Comparison of ENCODE assay signal across 15 cellular contexts in genomic region chr16:12119037-12119436, GRCh38.
DNase-seq lines count a peak whose midpoint lies in the region; ATAC-seq and TF ChIP-seq lines count a peak whose summit lies in the region.
"Had no signal": no experiment of that assay in that cellular context is flagged by ENCODE, and none has a peak within 500 bp of the region (broad histone marks: within the 10 kb centered on the region; RNA-seq: fewer than 3 reads in every experiment).

No MANE protein-coding gene starts in this region.

- peaks cover 20% of the 10 kb centered on the region for H3K36me3 ChIP-seq in OCI-LY1 (ENCODE audit: insufficient read depth, low read length)
- H3K36me3 ChIP-seq in mesenchymal stem cell (ENCODE audit: control insufficient read depth in 1 of 2, insufficient read depth in 2 of 2, low read depth in 1 of 2, low read length in 2 of 2): peaks cover 0 to 30% of the 10 kb centered on the region in 2 experiments
- H3K36me3 ChIP-seq in thymus (ENCODE audit: control insufficient read depth, insufficient read depth): peaks cover 3% of the 10 kb centered on the region
- no peaks in the 10 kb centered on the region for H3K36me3 ChIP-seq in SJCRH30
- H3K36me3 ChIP-seq: SJSA1 had no signal

- H3K27ac ChIP-seq in OCI-LY1 (ENCODE audit: low read depth, low read length, poor library complexity, severe bottlenecking): peak overlapping the region; percentile 91
- H3K27ac ChIP-seq in mesenchymal stem cell (ENCODE audit: low read length, poor library complexity, severe bottlenecking): no peak overlapping the region
- H3K27ac ChIP-seq in thymus (ENCODE audit: low read depth): peak overlapping the region; percentile 4
- no peak overlapping the region for H3K27ac ChIP-seq in SJCRH30
- H3K27ac ChIP-seq: SJSA1 had no signal

- H3K4me3 Mint-ChIP-seq in brain: no peak overlapping the region
- H3K4me3 Mint-ChIP-seq: B cell; CD8-positive, alpha-beta memory T cell had no signal

- H3K4me1 Mint-ChIP-seq in brain: peaks cover 33% of the 10 kb centered on the region

- H2BK5ac ChIP-seq in mesenchymal stem cell (ENCODE audit: low read depth, low read length, poor library complexity, severe bottlenecking): no peak overlapping the region

- H3K9me3 ChIP-seq in OCI-LY1 (ENCODE audit: low read length) (no peaks in the 10 kb centered on the region), mesenchymal stem cell (ENCODE audit: control insufficient read depth, low read length) (no peaks in the 10 kb centered on the region), thymus (ENCODE audit: control insufficient read depth) (no peaks in the 10 kb centered on the region), SJCRH30 (replicated peaks) (no peaks in the 10 kb centered on the region)
- H3K9me3 ChIP-seq: SJSA1 had no signal

- H4K91ac ChIP-seq in mesenchymal stem cell (ENCODE audit: low read length): no peak overlapping the region

- H3K9me3 Mint-ChIP-seq in brain: peaks cover 0 to 9% (median 5%) of the 10 kb centered on the region in 5 experiments
- H3K9me3 Mint-ChIP-seq: CD8-positive, alpha-beta memory T cell had no signal

- H3K79me1 ChIP-seq in mesenchymal stem cell (replicated peaks; ENCODE audit: low read length, poor library complexity, severe bottlenecking): peaks cover 13% of the 10 kb centered on the region

- H4K8ac ChIP-seq in mesenchymal stem cell (ENCODE audit: low read length): no peak overlapping the region

- 95% methylated on average over 4 of the region's 7 CpGs for WGBS in mesenchymal stem cell
- whole genome bisulfite sequencing in thymus: 98% methylated on average over 7 of the region's 7 CpGs

- H3K23ac ChIP-seq in mesenchymal stem cell (ENCODE audit: low read length in 2 of 2): no peak overlapping the region

- H3K36me3 Mint-ChIP-seq in brain: peaks cover 24% of the 10 kb centered on the region

- no peak for ATAC-seq in HG02571 (IDR thresholded peaks at IDR 0.05; ENCODE audit: unreplicated experiment)

- H3K27me3 ChIP-seq in OCI-LY1 (ENCODE audit: insufficient read depth, low read length): no peaks in the 10 kb centered on the region
- no peaks in the 10 kb centered on the region for H3K27me3 ChIP-seq in mesenchymal stem cell (ENCODE audit: control insufficient read depth in 1 of 2, insufficient read depth in 1 of 2, low read length in 2 of 2)
- no peaks in the 10 kb centered on the region for H3K27me3 ChIP-seq in thymus (ENCODE audit: control insufficient read depth, insufficient read depth)
- H3K27me3 ChIP-seq in SJCRH30: no peaks in the 10 kb centered on the region
- H3K27me3 ChIP-seq: SJSA1 had no signal

- H3K4me1 ChIP-seq in OCI-LY1 (ENCODE audit: insufficient read depth, low read length, severe bottlenecking) (peaks cover 67% of the 10 kb centered on the region), mesenchymal stem cell (ENCODE audit: control insufficient read depth, insufficient read depth, low read depth, low read length) (peaks cover 11% of the 10 kb centered on the region), thymus (ENCODE audit: control insufficient read depth, insufficient read depth, low read length) (no peaks in the 10 kb centered on the region), SJCRH30 (peaks cover 16% of the 10 kb centered on the region; the same call in 1 of the 2 replicates)

- H2AFZ ChIP-seq in OCI-LY1 (ENCODE audit: low read length) (no peak overlapping the region), mesenchymal stem cell (ENCODE audit: low read depth, low read length) (no peak overlapping the region)

- TF ChIP-seq CTCF in OCI-LY1 (IDR thresholded peaks at IDR 0.05; ENCODE audit: low read length): no peak
- TF ChIP-seq CTCF in brain (conservative IDR thresholded peaks at IDR 0.05): no peak

- TF ChIP-seq POLR2A in erythroblast (IDR thresholded peaks at IDR 0.05; ENCODE audit: low read length): no peak

- H3K9ac ChIP-seq in OCI-LY1 (ENCODE audit: low read length) (peak overlapping the region; percentile 50), mesenchymal stem cell (ENCODE audit: low read length) (peak overlapping the region; percentile 18)

- H3K4ac ChIP-seq in mesenchymal stem cell (ENCODE audit: low read depth in 1 of 2, low read length in 2 of 2): no peak overlapping the region

- no peak overlapping the region for H2AK5ac ChIP-seq in mesenchymal stem cell (ENCODE audit: low read length, severe bottlenecking)

- no peak overlapping the region; the same call in 1 of the 2 replicates for H3K4me2 ChIP-seq in OCI-LY1 (ENCODE audit: low read length)
- no peak overlapping the region for H3K4me2 ChIP-seq in mesenchymal stem cell (ENCODE audit: low read length, poor library complexity, severe bottlenecking)

- H2BK12ac ChIP-seq in mesenchymal stem cell (ENCODE audit: low read length in 2 of 2): no peak overlapping the region

- no peaks in the 10 kb centered on the region for H3F3A ChIP-seq in OCI-LY1 (ENCODE audit: insufficient read depth, low read length)

- no peak overlapping the region for H2BK120ac ChIP-seq in mesenchymal stem cell (ENCODE audit: low read depth, low read length)

- H3K14ac ChIP-seq in mesenchymal stem cell (ENCODE audit: low read length in 2 of 2): no peak overlapping the region

- no peak overlapping the region for H3K18ac ChIP-seq in mesenchymal stem cell (ENCODE audit: low read depth in 1 of 2, low read length in 2 of 2)

- no peaks in the 10 kb centered on the region for H3K9me2 ChIP-seq in OCI-LY1 (ENCODE audit: low read depth, low read length)

- H3K4me3 ChIP-seq in OCI-LY1 (ENCODE audit: low read depth, low read length, poor library complexity, severe bottlenecking) (no peak overlapping the region), mesenchymal stem cell (ENCODE audit: insufficient read depth in 1 of 2, low read depth in 1 of 2, low read length in 2 of 2) (no peak overlapping the region), thymus (ENCODE audit: low read length) (no peak overlapping the region), SJCRH30 (no peak overlapping the region)
- H3K4me3 ChIP-seq: SJSA1 had no signal

- H3K79me2 ChIP-seq in OCI-LY1 (ENCODE audit: insufficient read depth, low read length): no peaks in the 10 kb centered on the region

- H3K27ac Mint-ChIP-seq in brain: peak overlapping the region in 3 of 5 experiments; percentile 25 to 77 (median 39)

- no peaks in the 10 kb centered on the region for H4K20me1 ChIP-seq in OCI-LY1 (ENCODE audit: insufficient read depth, low read length)

- DNase-seq in mesenchymal stem cell: no peak
- DNase-seq in SJCRH30: no peak
- no peak for DNase-seq in erythroblast (lab: John Stamatoyannopoulos, UW)
- DNase-seq: CD8-positive, alpha-beta memory T cell; H7; NCI-H1436; NCI-H2029 treated with DMSO at 0.1 percent for 48 hours; NCI-H510A; NCI-H82 had no signal

- no peak overlapping the region for H2BK15ac ChIP-seq in mesenchymal stem cell (ENCODE audit: low read depth, poor library complexity, severe bottlenecking)

- no peaks in the 10 kb centered on the region for H3K27me3 Mint-ChIP-seq in brain
- H3K27me3 Mint-ChIP-seq: B cell; CD8-positive, alpha-beta memory T cell had no signal

Comparison
In these comparisons a context has a peak if more than half of its experiments do, and no peak if none do; other contexts are left out.
1. H3K27ac ChIP-seq: peak in OCI-LY1 (single experiment) and thymus (single experiment); none in mesenchymal stem cell (single experiment) and SJCRH30 (single experiment).